1 cellular context compared by ENCODE assay signal in the genomic region with DNA sequence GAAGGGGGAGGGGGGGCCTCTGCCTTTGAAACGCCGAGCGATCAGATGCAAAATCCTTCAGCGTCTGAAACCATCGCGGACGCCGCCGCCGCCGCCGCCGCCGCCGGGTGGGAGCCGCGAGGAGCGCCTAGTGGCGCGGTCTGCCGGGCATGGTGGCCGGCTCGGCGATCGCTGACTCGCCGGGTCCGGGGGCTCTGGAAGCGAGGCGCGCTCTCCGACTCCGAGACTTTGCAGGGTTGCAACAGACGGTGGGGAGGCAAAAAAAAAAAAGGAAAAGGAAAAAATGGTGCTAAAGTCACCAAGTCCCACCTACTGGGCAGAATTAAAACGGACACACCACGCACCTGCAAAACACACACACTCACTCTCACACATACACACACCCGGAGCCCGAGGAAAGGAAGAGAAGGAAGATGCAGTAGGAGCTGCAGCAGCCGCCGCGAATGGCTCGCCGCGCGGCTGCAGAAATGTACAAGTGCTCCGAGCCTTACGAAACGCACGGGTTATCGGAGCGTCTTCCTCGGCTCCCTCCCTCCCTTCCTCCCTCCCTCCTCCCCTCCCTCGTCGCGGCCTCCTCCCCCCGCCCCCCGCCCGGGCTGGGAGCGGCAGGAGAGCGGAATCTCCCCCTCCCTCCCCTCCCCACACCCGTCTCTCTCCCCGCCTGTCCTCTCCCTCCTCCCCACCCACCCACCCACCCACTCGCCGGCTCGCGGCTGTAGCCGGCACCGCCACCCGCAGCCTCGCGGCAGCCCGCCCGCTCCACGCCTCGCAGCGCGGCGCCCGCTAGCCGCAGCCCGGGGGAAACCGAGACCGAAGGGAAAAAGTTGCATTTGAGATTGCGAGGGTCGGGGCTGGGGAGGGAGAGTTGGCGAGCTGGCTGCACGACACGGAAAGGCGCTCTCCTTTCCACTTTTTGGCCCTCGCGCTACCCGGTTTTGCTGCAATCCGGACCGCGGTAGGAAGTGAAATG.
TF ChIP-seq lines count a peak whose summit lies in the region.

A gene (minus strand): TSS at position 479 of the 970 bp plus-strand sequence. CDS start 586 bp downstream, outside the sequence.

TF ChIP-seq in GM12878, 131 proteins besides CTCF, POLR2A, EP300 and RAD21 (continued from another document):
- TF ChIP-seq, protein P1, sequence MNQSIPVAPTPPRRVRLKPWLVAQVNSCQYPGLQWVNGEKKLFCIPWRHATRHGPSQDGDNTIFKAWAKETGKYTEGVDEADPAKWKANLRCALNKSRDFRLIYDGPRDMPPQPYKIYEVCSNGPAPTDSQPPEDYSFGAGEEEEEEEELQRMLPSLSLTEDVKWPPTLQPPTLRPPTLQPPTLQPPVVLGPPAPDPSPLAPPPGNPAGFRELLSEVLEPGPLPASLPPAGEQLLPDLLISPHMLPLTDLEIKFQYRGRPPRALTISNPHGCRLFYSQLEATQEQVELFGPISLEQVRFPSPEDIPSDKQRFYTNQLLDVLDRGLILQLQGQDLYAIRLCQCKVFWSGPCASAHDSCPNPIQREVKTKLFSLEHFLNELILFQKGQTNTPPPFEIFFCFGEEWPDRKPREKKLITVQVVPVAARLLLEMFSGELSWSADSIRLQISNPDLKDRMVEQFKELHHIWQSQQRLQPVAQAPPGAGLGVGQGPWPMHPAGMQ (IDR thresholded peaks at IDR 0.05; ENCODE audit: borderline replicate concordance), result no peak
- TF ChIP-seq LARP7 (IDR thresholded peaks at IDR 0.05) (no peak), IRF4 (IDR thresholded peaks at IDR 0.05; ENCODE audit: low read depth, low read length) (no peak), NFXL1 (IDR thresholded peaks at IDR 0.05; ENCODE audit: borderline replicate concordance) (no peak), TCF7 (IDR thresholded peaks at IDR 0.05; ENCODE audit: borderline replicate concordance) (no peak), ZNF384 (IDR thresholded peaks at IDR 0.05; ENCODE audit: borderline replicate concordance, low read depth, low read length) (no peak), ASH2L (IDR thresholded peaks at IDR 0.05; ENCODE audit: borderline replicate concordance, low read depth) (no peak), IKZF2 (IDR thresholded peaks at IDR 0.05) (no peak), MYC (IDR thresholded peaks at IDR 0.05; ENCODE audit: insufficient read depth, insufficient read length, insufficient replicate concordance, low read length, severe bottlenecking) (no peak), IKZF1 (conservative IDR thresholded peaks at IDR 0.05) (no peak)
- TF ChIP-seq, protein P2, sequence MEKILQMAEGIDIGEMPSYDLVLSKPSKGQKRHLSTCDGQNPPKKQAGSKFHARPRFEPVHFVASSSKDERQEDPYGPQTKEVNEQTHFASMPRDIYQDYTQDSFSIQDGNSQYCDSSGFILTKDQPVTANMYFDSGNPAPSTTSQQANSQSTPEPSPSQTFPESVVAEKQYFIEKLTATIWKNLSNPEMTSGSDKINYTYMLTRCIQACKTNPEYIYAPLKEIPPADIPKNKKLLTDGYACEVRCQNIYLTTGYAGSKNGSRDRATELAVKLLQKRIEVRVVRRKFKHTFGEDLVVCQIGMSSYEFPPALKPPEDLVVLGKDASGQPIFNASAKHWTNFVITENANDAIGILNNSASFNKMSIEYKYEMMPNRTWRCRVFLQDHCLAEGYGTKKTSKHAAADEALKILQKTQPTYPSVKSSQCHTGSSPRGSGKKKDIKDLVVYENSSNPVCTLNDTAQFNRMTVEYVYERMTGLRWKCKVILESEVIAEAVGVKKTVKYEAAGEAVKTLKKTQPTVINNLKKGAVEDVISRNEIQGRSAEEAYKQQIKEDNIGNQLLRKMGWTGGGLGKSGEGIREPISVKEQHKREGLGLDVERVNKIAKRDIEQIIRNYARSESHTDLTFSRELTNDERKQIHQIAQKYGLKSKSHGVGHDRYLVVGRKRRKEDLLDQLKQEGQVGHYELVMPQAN (conservative IDR thresholded peaks at IDR 0.05), result no peak
- TF ChIP-seq, protein P3, sequence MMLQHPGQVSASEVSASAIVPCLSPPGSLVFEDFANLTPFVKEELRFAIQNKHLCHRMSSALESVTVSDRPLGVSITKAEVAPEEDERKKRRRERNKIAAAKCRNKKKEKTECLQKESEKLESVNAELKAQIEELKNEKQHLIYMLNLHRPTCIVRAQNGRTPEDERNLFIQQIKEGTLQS (IDR thresholded peaks at IDR 0.05; ENCODE audit: borderline replicate concordance, extremely low read depth, low read depth, low read length), result no peak
- TF ChIP-seq, protein P4, sequence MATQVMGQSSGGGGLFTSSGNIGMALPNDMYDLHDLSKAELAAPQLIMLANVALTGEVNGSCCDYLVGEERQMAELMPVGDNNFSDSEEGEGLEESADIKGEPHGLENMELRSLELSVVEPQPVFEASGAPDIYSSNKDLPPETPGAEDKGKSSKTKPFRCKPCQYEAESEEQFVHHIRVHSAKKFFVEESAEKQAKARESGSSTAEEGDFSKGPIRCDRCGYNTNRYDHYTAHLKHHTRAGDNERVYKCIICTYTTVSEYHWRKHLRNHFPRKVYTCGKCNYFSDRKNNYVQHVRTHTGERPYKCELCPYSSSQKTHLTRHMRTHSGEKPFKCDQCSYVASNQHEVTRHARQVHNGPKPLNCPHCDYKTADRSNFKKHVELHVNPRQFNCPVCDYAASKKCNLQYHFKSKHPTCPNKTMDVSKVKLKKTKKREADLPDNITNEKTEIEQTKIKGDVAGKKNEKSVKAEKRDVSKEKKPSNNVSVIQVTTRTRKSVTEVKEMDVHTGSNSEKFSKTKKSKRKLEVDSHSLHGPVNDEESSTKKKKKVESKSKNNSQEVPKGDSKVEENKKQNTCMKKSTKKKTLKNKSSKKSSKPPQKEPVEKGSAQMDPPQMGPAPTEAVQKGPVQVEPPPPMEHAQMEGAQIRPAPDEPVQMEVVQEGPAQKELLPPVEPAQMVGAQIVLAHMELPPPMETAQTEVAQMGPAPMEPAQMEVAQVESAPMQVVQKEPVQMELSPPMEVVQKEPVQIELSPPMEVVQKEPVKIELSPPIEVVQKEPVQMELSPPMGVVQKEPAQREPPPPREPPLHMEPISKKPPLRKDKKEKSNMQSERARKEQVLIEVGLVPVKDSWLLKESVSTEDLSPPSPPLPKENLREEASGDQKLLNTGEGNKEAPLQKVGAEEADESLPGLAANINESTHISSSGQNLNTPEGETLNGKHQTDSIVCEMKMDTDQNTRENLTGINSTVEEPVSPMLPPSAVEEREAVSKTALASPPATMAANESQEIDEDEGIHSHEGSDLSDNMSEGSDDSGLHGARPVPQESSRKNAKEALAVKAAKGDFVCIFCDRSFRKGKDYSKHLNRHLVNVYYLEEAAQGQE (IDR thresholded peaks at IDR 0.05; ENCODE audit: low read depth, low read length), result no peak
TF ChIP-seq in GM12878: peak in this region for 0.
